Comparison of ENCODE assay signal across 1 cellular context in the genomic region with DNA sequence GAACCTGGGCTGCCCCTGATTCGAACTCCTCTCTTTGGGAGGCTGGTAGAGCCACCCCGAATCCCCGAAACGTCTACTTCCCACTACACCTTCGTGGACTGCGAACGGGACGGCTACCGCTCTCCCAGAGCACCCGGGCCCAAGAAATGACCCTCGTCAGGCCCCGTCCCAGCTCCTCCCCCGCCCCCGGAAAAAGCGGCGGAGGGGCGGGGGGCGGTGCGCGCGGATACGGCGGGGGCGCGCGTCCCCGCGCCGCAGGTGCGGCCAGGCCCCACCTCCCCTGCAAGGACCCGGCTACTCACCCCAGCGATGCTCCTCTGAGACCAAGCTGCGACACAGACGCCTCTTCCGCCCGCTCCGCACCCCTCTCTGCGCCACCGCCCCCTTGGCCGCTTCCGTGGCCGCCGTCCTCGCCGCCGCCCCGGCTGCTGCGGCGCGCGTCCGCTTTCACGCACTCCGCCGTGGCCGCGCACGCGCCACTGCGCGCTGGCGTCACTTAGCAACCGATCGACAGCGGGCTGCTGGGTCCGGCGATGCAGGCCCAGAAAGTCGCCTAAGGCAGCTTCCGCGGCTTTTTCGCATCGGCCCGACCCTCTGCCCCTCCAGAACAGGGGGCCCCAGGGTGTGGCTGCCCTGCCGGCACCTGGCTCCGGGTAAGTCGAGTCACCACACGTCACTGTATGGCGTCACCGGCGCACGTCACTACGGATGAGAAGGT.
TF ChIP-seq lines count a peak whose summit lies in the region.

A gene (minus strand): TSS at position 432 of the 718 bp plus-strand sequence.

TF ChIP-seq in K562, 482 proteins besides CTCF, POLR2A, EP300 and RAD21 (continued from another document and continues in another):
- TF ChIP-seq, protein P1, sequence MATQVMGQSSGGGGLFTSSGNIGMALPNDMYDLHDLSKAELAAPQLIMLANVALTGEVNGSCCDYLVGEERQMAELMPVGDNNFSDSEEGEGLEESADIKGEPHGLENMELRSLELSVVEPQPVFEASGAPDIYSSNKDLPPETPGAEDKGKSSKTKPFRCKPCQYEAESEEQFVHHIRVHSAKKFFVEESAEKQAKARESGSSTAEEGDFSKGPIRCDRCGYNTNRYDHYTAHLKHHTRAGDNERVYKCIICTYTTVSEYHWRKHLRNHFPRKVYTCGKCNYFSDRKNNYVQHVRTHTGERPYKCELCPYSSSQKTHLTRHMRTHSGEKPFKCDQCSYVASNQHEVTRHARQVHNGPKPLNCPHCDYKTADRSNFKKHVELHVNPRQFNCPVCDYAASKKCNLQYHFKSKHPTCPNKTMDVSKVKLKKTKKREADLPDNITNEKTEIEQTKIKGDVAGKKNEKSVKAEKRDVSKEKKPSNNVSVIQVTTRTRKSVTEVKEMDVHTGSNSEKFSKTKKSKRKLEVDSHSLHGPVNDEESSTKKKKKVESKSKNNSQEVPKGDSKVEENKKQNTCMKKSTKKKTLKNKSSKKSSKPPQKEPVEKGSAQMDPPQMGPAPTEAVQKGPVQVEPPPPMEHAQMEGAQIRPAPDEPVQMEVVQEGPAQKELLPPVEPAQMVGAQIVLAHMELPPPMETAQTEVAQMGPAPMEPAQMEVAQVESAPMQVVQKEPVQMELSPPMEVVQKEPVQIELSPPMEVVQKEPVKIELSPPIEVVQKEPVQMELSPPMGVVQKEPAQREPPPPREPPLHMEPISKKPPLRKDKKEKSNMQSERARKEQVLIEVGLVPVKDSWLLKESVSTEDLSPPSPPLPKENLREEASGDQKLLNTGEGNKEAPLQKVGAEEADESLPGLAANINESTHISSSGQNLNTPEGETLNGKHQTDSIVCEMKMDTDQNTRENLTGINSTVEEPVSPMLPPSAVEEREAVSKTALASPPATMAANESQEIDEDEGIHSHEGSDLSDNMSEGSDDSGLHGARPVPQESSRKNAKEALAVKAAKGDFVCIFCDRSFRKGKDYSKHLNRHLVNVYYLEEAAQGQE (CRISPR knock-in tag; IDR thresholded peaks at IDR 0.05; ENCODE audit: low read depth) = no peak
- TF ChIP-seq NFRKB (IDR thresholded peaks at IDR 0.05; ENCODE audit: low read depth) = no peak
- TF ChIP-seq, protein P2, sequence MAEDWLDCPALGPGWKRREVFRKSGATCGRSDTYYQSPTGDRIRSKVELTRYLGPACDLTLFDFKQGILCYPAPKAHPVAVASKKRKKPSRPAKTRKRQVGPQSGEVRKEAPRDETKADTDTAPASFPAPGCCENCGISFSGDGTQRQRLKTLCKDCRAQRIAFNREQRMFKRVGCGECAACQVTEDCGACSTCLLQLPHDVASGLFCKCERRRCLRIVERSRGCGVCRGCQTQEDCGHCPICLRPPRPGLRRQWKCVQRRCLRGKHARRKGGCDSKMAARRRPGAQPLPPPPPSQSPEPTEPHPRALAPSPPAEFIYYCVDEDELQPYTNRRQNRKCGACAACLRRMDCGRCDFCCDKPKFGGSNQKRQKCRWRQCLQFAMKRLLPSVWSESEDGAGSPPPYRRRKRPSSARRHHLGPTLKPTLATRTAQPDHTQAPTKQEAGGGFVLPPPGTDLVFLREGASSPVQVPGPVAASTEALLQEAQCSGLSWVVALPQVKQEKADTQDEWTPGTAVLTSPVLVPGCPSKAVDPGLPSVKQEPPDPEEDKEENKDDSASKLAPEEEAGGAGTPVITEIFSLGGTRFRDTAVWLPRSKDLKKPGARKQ (CRISPR knock-in tag; IDR thresholded peaks at IDR 0.05) = no peak
- TF ChIP-seq WHSC1 (IDR thresholded peaks at IDR 0.05; ENCODE audit: low read length) = no peak
- TF ChIP-seq, protein P3, sequence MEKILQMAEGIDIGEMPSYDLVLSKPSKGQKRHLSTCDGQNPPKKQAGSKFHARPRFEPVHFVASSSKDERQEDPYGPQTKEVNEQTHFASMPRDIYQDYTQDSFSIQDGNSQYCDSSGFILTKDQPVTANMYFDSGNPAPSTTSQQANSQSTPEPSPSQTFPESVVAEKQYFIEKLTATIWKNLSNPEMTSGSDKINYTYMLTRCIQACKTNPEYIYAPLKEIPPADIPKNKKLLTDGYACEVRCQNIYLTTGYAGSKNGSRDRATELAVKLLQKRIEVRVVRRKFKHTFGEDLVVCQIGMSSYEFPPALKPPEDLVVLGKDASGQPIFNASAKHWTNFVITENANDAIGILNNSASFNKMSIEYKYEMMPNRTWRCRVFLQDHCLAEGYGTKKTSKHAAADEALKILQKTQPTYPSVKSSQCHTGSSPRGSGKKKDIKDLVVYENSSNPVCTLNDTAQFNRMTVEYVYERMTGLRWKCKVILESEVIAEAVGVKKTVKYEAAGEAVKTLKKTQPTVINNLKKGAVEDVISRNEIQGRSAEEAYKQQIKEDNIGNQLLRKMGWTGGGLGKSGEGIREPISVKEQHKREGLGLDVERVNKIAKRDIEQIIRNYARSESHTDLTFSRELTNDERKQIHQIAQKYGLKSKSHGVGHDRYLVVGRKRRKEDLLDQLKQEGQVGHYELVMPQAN (IDR thresholded peaks at IDR 0.05; ENCODE audit: borderline replicate concordance) = no peak
- no peak for TF ChIP-seq RUNX1 (IDR thresholded peaks at IDR 0.05; ENCODE audit: low read depth)
- TF ChIP-seq RAD51 (IDR thresholded peaks at IDR 0.05; ENCODE audit: borderline replicate concordance, low read depth) = no peak
- no peak for TF ChIP-seq ZNF121 (CRISPR knock-in tag; conservative IDR thresholded peaks at IDR 0.05)
- TF ChIP-seq, protein P4, sequence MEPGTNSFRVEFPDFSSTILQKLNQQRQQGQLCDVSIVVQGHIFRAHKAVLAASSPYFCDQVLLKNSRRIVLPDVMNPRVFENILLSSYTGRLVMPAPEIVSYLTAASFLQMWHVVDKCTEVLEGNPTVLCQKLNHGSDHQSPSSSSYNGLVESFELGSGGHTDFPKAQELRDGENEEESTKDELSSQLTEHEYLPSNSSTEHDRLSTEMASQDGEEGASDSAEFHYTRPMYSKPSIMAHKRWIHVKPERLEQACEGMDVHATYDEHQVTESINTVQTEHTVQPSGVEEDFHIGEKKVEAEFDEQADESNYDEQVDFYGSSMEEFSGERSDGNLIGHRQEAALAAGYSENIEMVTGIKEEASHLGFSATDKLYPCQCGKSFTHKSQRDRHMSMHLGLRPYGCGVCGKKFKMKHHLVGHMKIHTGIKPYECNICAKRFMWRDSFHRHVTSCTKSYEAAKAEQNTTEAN (CRISPR knock-in tag; IDR thresholded peaks at IDR 0.05) = no peak
- TF ChIP-seq NFE2 (IDR thresholded peaks at IDR 0.05; ENCODE audit: low read depth) = no peak
- TF ChIP-seq STAG1 (CRISPR knock-in tag; IDR thresholded peaks at IDR 0.05; ENCODE audit: borderline replicate concordance) = no peak
- no peak for TF ChIP-seq POLR2AphosphoS2 (IDR thresholded peaks at IDR 0.05; ENCODE audit: low read length)
- no peak for TF ChIP-seq ZNF212 (CRISPR knock-in tag; IDR thresholded peaks at IDR 0.05)
- TF ChIP-seq ZNF134 (CRISPR knock-in tag; conservative IDR thresholded peaks at IDR 0.05) = no peak
- TF ChIP-seq ZFP1 (CRISPR knock-in tag; IDR thresholded peaks at IDR 0.05) = no peak
- TF ChIP-seq ARID2 (IDR thresholded peaks at IDR 0.05) = no peak
- no peak for TF ChIP-seq ZNF184 (CRISPR knock-in tag; IDR thresholded peaks at IDR 0.05)
- TF ChIP-seq MTF1 (CRISPR knock-in tag; IDR thresholded peaks at IDR 0.05; ENCODE audit: borderline replicate concordance) = no peak
- no peak for TF ChIP-seq ZNF668 (CRISPR knock-in tag; IDR thresholded peaks at IDR 0.05)
- peak; percentile 50; the same call in 1 of the 2 replicates for TF ChIP-seq MYC (IDR thresholded peaks at IDR 0.05; ENCODE audit: low read depth, low read length)
- TF ChIP-seq MYC (CRISPR knock-in tag; IDR thresholded peaks at IDR 0.05; ENCODE audit: borderline replicate concordance, low read depth) = no peak
- no peak for TF ChIP-seq XRCC4 (IDR thresholded peaks at IDR 0.05; ENCODE audit: extremely low read depth, insufficient read depth, insufficient read length)
- no peak for TF ChIP-seq RFX5 (IDR thresholded peaks at IDR 0.05; ENCODE audit: low read depth, low read length)
- TF ChIP-seq, protein P5, sequence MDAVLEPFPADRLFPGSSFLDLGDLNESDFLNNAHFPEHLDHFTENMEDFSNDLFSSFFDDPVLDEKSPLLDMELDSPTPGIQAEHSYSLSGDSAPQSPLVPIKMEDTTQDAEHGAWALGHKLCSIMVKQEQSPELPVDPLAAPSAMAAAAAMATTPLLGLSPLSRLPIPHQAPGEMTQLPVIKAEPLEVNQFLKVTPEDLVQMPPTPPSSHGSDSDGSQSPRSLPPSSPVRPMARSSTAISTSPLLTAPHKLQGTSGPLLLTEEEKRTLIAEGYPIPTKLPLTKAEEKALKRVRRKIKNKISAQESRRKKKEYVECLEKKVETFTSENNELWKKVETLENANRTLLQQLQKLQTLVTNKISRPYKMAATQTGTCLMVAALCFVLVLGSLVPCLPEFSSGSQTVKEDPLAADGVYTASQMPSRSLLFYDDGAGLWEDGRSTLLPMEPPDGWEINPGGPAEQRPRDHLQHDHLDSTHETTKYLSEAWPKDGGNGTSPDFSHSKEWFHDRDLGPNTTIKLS (IDR thresholded peaks at IDR 0.05; ENCODE audit: borderline replicate concordance, low read depth) = 0 out of 2 replicates have a peak, but pooled peaks have one; percentile 15
- TF ChIP-seq, protein P6, sequence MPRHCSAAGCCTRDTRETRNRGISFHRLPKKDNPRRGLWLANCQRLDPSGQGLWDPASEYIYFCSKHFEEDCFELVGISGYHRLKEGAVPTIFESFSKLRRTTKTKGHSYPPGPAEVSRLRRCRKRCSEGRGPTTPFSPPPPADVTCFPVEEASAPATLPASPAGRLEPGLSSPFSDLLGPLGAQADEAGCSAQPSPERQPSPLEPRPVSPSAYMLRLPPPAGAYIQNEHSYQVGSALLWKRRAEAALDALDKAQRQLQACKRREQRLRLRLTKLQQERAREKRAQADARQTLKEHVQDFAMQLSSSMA (CRISPR knock-in tag; IDR thresholded peaks at IDR 0.05) = no peak
- no peak for TF ChIP-seq ZNF24 (IDR thresholded peaks at IDR 0.05)
- TF ChIP-seq, protein P7, sequence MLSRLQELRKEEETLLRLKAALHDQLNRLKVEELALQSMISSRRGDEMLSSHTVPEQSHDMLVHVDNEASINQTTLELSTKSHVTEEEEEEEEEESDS (CRISPR knock-in tag; IDR thresholded peaks at IDR 0.05) = no peak
- no peak for TF ChIP-seq EZH2 (IDR thresholded peaks at IDR 0.05; ENCODE audit: borderline replicate concordance, low read depth, low read length)
- TF ChIP-seq CBFA2T2 (conservative IDR thresholded peaks at IDR 0.05) = no peak
- TF ChIP-seq SUPT5H (IDR thresholded peaks at IDR 0.05) = no peak
- TF ChIP-seq CREB1 (IDR thresholded peaks at IDR 0.05) = peak; percentile 96
- peak; percentile 92 for TF ChIP-seq CREB1 (CRISPR knock-in tag; IDR thresholded peaks at IDR 0.05)
- TF ChIP-seq SMARCC2 (IDR thresholded peaks at IDR 0.05; ENCODE audit: low read depth) = no peak
- no peak for TF ChIP-seq TSC22D4 (tag; IDR thresholded peaks at IDR 0.05)
- no peak for TF ChIP-seq ZNF717 (CRISPR knock-in tag; IDR thresholded peaks at IDR 0.05)
- TF ChIP-seq, protein P8, sequence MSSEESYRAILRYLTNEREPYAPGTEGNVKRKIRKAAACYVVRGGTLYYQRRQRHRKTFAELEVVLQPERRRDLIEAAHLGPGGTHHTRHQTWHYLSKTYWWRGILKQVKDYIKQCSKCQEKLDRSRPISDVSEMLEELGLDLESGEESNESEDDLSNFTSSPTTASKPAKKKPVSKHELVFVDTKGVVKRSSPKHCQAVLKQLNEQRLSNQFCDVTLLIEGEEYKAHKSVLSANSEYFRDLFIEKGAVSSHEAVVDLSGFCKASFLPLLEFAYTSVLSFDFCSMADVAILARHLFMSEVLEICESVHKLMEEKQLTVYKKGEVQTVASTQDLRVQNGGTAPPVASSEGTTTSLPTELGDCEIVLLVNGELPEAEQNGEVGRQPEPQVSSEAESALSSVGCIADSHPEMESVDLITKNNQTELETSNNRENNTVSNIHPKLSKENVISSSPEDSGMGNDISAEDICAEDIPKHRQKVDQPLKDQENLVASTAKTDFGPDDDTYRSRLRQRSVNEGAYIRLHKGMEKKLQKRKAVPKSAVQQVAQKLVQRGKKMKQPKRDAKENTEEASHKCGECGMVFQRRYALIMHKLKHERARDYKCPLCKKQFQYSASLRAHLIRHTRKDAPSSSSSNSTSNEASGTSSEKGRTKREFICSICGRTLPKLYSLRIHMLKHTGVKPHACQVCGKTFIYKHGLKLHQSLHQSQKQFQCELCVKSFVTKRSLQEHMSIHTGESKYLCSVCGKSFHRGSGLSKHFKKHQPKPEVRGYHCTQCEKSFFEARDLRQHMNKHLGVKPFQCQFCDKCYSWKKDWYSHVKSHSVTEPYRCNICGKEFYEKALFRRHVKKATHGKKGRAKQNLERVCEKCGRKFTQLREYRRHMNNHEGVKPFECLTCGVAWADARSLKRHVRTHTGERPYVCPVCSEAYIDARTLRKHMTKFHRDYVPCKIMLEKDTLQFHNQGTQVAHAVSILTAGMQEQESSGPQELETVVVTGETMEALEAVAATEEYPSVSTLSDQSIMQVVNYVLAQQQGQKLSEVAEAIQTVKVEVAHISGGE (CRISPR knock-in tag; IDR thresholded peaks at IDR 0.05) = peak in 1 of 3 experiments; percentile 75; a peak in 1 of 6 replicates
- TF ChIP-seq SPI1 (IDR thresholded peaks at IDR 0.05; ENCODE audit: borderline replicate concordance, low read depth, low read length) = no peak
- TF ChIP-seq, protein P9, sequence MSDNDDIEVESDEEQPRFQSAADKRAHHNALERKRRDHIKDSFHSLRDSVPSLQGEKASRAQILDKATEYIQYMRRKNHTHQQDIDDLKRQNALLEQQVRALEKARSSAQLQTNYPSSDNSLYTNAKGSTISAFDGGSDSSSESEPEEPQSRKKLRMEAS (CRISPR knock-in tag; IDR thresholded peaks at IDR 0.05) = 0 out of 2 replicates have a peak, but pooled peaks have one; percentile 11
- TF ChIP-seq, protein P10, sequence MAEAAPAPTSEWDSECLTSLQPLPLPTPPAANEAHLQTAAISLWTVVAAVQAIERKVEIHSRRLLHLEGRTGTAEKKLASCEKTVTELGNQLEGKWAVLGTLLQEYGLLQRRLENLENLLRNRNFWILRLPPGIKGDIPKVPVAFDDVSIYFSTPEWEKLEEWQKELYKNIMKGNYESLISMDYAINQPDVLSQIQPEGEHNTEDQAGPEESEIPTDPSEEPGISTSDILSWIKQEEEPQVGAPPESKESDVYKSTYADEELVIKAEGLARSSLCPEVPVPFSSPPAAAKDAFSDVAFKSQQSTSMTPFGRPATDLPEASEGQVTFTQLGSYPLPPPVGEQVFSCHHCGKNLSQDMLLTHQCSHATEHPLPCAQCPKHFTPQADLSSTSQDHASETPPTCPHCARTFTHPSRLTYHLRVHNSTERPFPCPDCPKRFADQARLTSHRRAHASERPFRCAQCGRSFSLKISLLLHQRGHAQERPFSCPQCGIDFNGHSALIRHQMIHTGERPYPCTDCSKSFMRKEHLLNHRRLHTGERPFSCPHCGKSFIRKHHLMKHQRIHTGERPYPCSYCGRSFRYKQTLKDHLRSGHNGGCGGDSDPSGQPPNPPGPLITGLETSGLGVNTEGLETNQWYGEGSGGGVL (CRISPR knock-in tag; IDR thresholded peaks at IDR 0.05) = no peak
- TF ChIP-seq, protein P11, sequence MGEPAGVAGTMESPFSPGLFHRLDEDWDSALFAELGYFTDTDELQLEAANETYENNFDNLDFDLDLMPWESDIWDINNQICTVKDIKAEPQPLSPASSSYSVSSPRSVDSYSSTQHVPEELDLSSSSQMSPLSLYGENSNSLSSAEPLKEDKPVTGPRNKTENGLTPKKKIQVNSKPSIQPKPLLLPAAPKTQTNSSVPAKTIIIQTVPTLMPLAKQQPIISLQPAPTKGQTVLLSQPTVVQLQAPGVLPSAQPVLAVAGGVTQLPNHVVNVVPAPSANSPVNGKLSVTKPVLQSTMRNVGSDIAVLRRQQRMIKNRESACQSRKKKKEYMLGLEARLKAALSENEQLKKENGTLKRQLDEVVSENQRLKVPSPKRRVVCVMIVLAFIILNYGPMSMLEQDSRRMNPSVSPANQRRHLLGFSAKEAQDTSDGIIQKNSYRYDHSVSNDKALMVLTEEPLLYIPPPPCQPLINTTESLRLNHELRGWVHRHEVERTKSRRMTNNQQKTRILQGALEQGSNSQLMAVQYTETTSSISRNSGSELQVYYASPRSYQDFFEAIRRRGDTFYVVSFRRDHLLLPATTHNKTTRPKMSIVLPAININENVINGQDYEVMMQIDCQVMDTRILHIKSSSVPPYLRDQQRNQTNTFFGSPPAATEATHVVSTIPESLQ (CRISPR knock-in tag; IDR thresholded peaks at IDR 0.05) = no peak
- peak; percentile 53; the same call in 1 of the 2 replicates for TF ChIP-seq BCOR (IDR thresholded peaks at IDR 0.05)
